Comparison of ENCODE assay signal across 31 cellular contexts in the genomic region with DNA sequence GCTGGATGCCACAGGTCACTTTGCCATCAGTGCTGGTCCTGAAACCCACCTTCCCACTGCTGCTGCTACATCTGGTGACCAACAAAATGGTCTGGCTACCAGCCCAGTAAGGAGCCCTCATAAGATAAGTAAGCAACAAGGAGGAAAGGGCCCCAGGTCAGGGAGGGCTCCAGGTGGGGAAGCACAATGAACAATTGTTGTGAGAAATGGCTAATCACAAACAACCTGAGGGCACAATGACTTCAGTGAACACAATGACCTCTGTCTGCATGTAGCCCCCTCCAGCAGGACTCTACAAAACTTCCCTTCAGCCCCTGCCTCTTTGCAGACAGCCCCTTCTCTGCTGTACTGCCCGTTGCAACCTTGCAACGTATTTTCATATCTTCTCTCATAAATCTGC. TPM values are rescaled to one million over a fixed set of nuclear protein-coding genes. Genes with fewer than 3 reads are reported as not detected.
"Had no signal": no experiment of that assay in that cellular context is flagged by ENCODE, and none has a peak within 500 bp of the region (broad histone marks: within the 10 kb centered on the region; RNA-seq: fewer than 3 reads in every experiment).

No MANE protein-coding gene starts in this region.

- H3K4me3 Mint-ChIP-seq: activated naive CD4-positive, alpha-beta T cell treated with anti-CD3 and anti-CD28 coated beads, Interleukin-2, amount 10 ng/mL, durations not matched to agents 7 days and 5 days; activated naive CD8-positive, alpha-beta T cell treated with anti-CD3 and anti-CD28 coated beads, Interleukin-2, amount 10 ng/mL, durations not matched to agents 7 days and 5 days; mesothelial cell of epicardium; naive thymus-derived CD4-positive, alpha-beta T cell; stimulated activated naive B cell treated with anti-CD40 and anti-IgM and Interleukin-4, amounts not matched to agents 10 μg/mL and 1 μg/mL and 100 μg/mL, for 72 hours; T-helper 1 cell treated with Interleukin-12 subunit alpha and Interleukin-12 subunit beta and Interleukin-4 antibody, amounts not matched to agents 30 μg/mL and 1 μg/mL, for 36 hours had no signal

- H3K9me3 Mint-ChIP-seq: T-helper 1 cell treated with Interleukin-12 subunit alpha and Interleukin-12 subunit beta and Interleukin-4 antibody, amounts not matched to agents 30 μg/mL and 1 μg/mL, for 36 hours had no signal

- H3K36me3 Mint-ChIP-seq: activated naive CD4-positive, alpha-beta T cell treated with anti-CD3 and anti-CD28 coated beads, Interleukin-2, amount 10 ng/mL, durations not matched to agents 7 days and 5 days; activated naive CD8-positive, alpha-beta T cell treated with anti-CD3 and anti-CD28 coated beads, Interleukin-2, amount 10 ng/mL, durations not matched to agents 7 days and 5 days; mesothelial cell of epicardium; naive thymus-derived CD4-positive, alpha-beta T cell; stimulated activated naive B cell treated with anti-CD40 and anti-IgM and Interleukin-4, amounts not matched to agents 10 μg/mL and 1 μg/mL and 100 μg/mL, for 72 hours had no signal

- H3K27ac Mint-ChIP-seq: activated naive CD4-positive, alpha-beta T cell treated with anti-CD3 and anti-CD28 coated beads, Interleukin-2, amount 10 ng/mL, durations not matched to agents 7 days and 5 days; activated naive CD8-positive, alpha-beta T cell treated with anti-CD3 and anti-CD28 coated beads, Interleukin-2, amount 10 ng/mL, durations not matched to agents 7 days and 5 days; mesothelial cell of epicardium; naive thymus-derived CD4-positive, alpha-beta T cell; stimulated activated naive B cell treated with anti-CD40 and anti-IgM and Interleukin-4, amounts not matched to agents 10 μg/mL and 1 μg/mL and 100 μg/mL, for 72 hours; T-helper 1 cell treated with Interleukin-12 subunit alpha and Interleukin-12 subunit beta and Interleukin-4 antibody, amounts not matched to agents 30 μg/mL and 1 μg/mL, for 36 hours had no signal

- H3K4me2 ChIP-seq: smooth muscle cell had no signal

- H3K4me1 Mint-ChIP-seq: activated naive CD4-positive, alpha-beta T cell treated with anti-CD3 and anti-CD28 coated beads, Interleukin-2, amount 10 ng/mL, durations not matched to agents 7 days and 5 days; activated naive CD8-positive, alpha-beta T cell treated with anti-CD3 and anti-CD28 coated beads, Interleukin-2, amount 10 ng/mL, durations not matched to agents 7 days and 5 days; stimulated activated naive B cell treated with anti-CD40 and anti-IgM and Interleukin-4, amounts not matched to agents 10 μg/mL and 1 μg/mL and 100 μg/mL, for 72 hours had no signal

- ATAC-seq: activated CD4-positive, CD25-positive, alpha-beta regulatory T cell treated with anti-CD3 and anti-CD28 coated beads, Interleukin-2, amount 50 U/mL, for 24 hours; gastrocnemius medialis; left cardiac atrium; left ventricle myocardium superior; naive thymus-derived CD4-positive, alpha-beta T cell; stimulated activated naive B cell treated with anti-CD40 and anti-IgM and Interleukin-4, amounts not matched to agents 10 μg/mL and 1 μg/mL and 100 μg/mL, for 72 hours had no signal

- H3K27me3 ChIP-seq: ascending aorta, brain microvascular endothelial cell, gastrocnemius medialis, thyroid gland had no signal

- H3K4me1 ChIP-seq: gastrocnemius medialis, prostate gland, stomach, thyroid gland had no signal

- H3K27ac ChIP-seq: ascending aorta, brain microvascular endothelial cell, coronary artery, dorsolateral prefrontal cortex, gastrocnemius medialis, prostate gland, stomach, thyroid gland, WERI-Rb-1 had no signal

- H3K36me3 ChIP-seq: ascending aorta, brain microvascular endothelial cell, gastrocnemius medialis, prostate gland, stomach, thyroid gland, WERI-Rb-1 had no signal

- H3K9me3 ChIP-seq: ascending aorta, gastrocnemius medialis, prostate gland, stomach, thyroid gland had no signal

- DNase-seq: activated CD4-positive, alpha-beta T cell treated with anti-CD3 and anti-CD28 coated beads for 48 hours; activated CD4-positive, alpha-beta T cell treated with anti-CD3 and anti-CD28 coated beads, Interleukin-2, amount 50 U/mL, for 48 hours; activated CD8-positive, alpha-beta memory T cell treated with anti-CD3 and anti-CD28 coated beads for 24 hours; activated gamma-delta T cell; activated naive CD4-positive, alpha-beta T cell treated with anti-CD3 and anti-CD28 coated beads, Interleukin-2, amount 10 ng/mL, durations not matched to agents 7 days and 5 days; activated naive CD8-positive, alpha-beta T cell treated with anti-CD3 and anti-CD28 coated beads, Interleukin-2, amount 10 ng/mL, durations not matched to agents 7 days and 5 days; brain microvascular endothelial cell; dorsolateral prefrontal cortex; effector memory CD4-positive, alpha-beta T cell; erythroblast; gastrocnemius medialis; hippocampal formation; left cardiac atrium; left ventricle myocardium superior; mammary epithelial cell; naive thymus-derived CD4-positive, alpha-beta T cell; retina; stimulated activated CD4-positive, alpha-beta T cell treated with anti-CD3 and anti-CD28 coated beads, Interleukin-15, amount 100 ng/mL, for 24 hours; stimulated activated CD4-positive, alpha-beta T cell treated with anti-CD3 and anti-CD28 coated beads, Interleukin-2, amount 100 ng/mL, for 24 hours; stimulated activated naive B cell treated with anti-CD40 and anti-IgM and Interleukin-4, amounts not matched to agents 10 μg/mL and 1 μg/mL and 100 μg/mL, for 72 hours; stomach; T-helper 9 cell; thyroid gland; WERI-Rb-1 had no signal

- H3K4me3 ChIP-seq: ascending aorta, coronary artery, dorsolateral prefrontal cortex, gastrocnemius medialis, prostate gland, smooth muscle cell, stomach, thyroid gland had no signal

RNA-seq across cellular contexts. Expression of gene FBLN1, which starts 19.4 kb away (rescaled TPM):
- total RNA-seq: activated naive CD8-positive, alpha-beta T cell treated with anti-CD3 and anti-CD28 coated beads, Interleukin-2, amount 10 ng/mL, durations not matched to agents 7 days and 5 days had no signal
- polyA plus RNA-seq: naive thymus-derived CD4-positive, alpha-beta T cell had no signal
